ENCODE assay signal across 12 cellular contexts in the genomic region with DNA sequence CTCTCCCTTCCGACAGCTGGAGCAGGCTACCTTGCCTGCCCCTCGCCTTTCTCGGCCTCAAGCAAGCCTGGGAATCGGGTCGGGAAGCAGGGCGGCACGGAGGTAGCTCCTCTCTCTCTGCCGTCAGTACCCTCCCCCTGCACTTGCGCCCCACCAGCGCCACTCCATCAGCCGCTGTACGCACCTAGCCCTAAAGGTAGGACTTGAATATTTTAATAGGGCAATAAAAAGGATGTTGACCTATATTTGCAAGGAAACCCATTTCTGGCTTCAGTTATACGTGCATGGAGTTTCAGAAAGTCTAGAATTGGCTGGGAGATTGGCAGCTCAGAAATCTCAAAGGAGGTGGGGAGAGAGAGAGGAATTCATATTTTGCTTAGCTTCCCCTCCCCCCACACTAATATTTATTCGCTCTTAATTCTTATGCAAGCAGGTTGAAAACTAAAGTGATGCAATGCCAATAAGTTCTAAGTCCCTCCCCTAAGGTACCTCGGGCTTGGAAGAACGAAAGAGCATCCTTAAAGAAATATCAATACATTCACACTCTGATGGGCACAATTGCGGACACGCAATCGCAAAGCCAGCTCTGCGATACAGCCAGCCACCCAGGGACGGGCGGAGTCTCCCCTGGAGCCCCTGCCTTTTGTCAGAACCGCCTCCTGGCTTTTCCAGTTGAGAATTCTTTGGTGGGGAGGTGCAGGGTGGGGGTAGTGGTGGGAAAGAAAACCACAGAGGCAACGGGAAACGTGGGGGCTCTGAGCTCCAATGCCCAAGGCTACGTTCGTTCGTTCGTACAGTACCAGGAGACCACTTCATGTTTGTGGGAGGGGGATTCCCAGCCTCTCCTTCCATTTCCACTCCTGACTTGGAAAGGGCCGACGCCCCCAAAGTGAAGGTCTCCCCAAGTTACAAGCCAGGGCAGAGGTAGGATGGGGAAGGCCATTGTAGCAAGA. TPM values are rescaled to one million over a fixed set of nuclear protein-coding genes. Genes with fewer than 3 reads are reported as not detected.
DNase-seq lines count a peak whose midpoint lies in the region; ATAC-seq and TF ChIP-seq lines count a peak whose summit lies in the region.
"Had no signal": no experiment of that assay in that cellular context is flagged by ENCODE, and none has a peak within 500 bp of the region (broad histone marks: within the 10 kb centered on the region; RNA-seq: fewer than 3 reads in every experiment).

No MANE protein-coding gene starts in this region.

- intact Hi-C loops in prostate gland (cut with DNase I) = loop anchor here (10.0 kb wide), 1 partner anchor 654 kb away; no protein-coding TSS in a partner anchor

- CTCF ChIA-PET in WTC11 (lab: Charles Lee) = interaction anchor here (0.6 to 1.3 kb wide), 3 partner anchors 16 to 346 kb away, joined by 3 to 4 read pairs (median 3); partner anchors contain the start of gene RBM33

- TF ChIP-seq CTCF in WTC11 (IDR thresholded peaks at IDR 0.05) (no peak), kidney epithelial cell (IDR thresholded peaks at IDR 0.05; ENCODE audit: insufficient read depth, low read length, poor library complexity, severe bottlenecking) (no peak), prostate gland (IDR thresholded peaks at IDR 0.05) (no peak)

- peak overlapping the region; percentile 51 for H3K4me3 ChIP-seq in HUES6 (ENCODE audit: low read depth, low read length)
- peak overlapping the region; percentile 59 for H3K4me3 ChIP-seq in kidney epithelial cell (ENCODE audit: low read depth, low read length)
- H3K4me3 ChIP-seq in prostate gland = peak overlapping the region; percentile 17 to 24
- H3K4me3 ChIP-seq: SJSA1 had no signal

- no peaks in the 10 kb centered on the region for H3K36me3 Mint-ChIP-seq in WTC11

- no peak overlapping the region for H3K9ac ChIP-seq in HUES6 (ENCODE audit: low read length)

- no peak overlapping the region for H3K27ac ChIP-seq in HUES6 (ENCODE audit: low read depth, low read length)
- H3K27ac ChIP-seq in prostate gland = no peak overlapping the region
- H3K27ac ChIP-seq: C4-2B, sigmoid colon, SJSA1, WERI-Rb-1 had no signal

- H3K4me3 Mint-ChIP-seq in WTC11 = peak overlapping the region; percentile 67

- H3K4me1 ChIP-seq in HUES6 (ENCODE audit: control insufficient read depth, insufficient read depth, low read length) (peaks cover 58% of the 10 kb centered on the region), prostate gland (replicated peaks) (peaks cover 9% of the 10 kb centered on the region)
- H3K4me1 ChIP-seq: SJSA1 had no signal

- H3K27ac Mint-ChIP-seq in WTC11 = no peak overlapping the region

- H3K27me3 ChIP-seq in HUES6 (ENCODE audit: control insufficient read depth, insufficient read depth, low read length) (peaks cover 96% of the 10 kb centered on the region), kidney epithelial cell (ENCODE audit: control insufficient read depth, insufficient read depth, low read length) (peaks cover 28% of the 10 kb centered on the region), prostate gland (replicated peaks; ENCODE audit: insufficient read depth) (peaks cover 15% of the 10 kb centered on the region)

- peaks cover 96% of the 10 kb centered on the region for H3K27me3 Mint-ChIP-seq in WTC11 (ENCODE audit: low read depth)

- 2% methylated on average over 31 of the region's 31 CpGs for WGBS in prostate gland

- TF ChIP-seq POLR2A in prostate gland (IDR thresholded peaks at IDR 0.05) = no peak

- DNase-seq in WTC11 (ENCODE audit: low spot score) (no peak), kidney epithelial cell (ENCODE audit: low read depth) (no peak), prostate gland (ENCODE audit: low spot score) (no peak), HPDE6-E6E7 (ENCODE audit: extremely low spot score) (no peak)
- no peak for DNase-seq in stimulated activated CD4-positive, alpha-beta T cell treated with anti-CD3 and anti-CD28 coated beads, Interleukin-1b, Interleukin-23, amount 100 ng/mL, for 48 hours
- DNase-seq: NCI-H2029, sigmoid colon, WERI-Rb-1 had no signal

- ATAC-seq in WTC11 = no peak
- no peak for ATAC-seq in HG02763 (IDR thresholded peaks at IDR 0.05; ENCODE audit: unreplicated experiment)

- no peaks in the 10 kb centered on the region for H3K36me3 ChIP-seq in HUES6 (ENCODE audit: control insufficient read depth, insufficient read depth, low read length)
- H3K36me3 ChIP-seq in kidney epithelial cell (ENCODE audit: control insufficient read depth, insufficient read depth, low read length) = no peaks in the 10 kb centered on the region
- no peaks in the 10 kb centered on the region for H3K36me3 ChIP-seq in prostate gland
- H3K36me3 ChIP-seq: sigmoid colon, SJSA1, WERI-Rb-1 had no signal

- peaks cover 64% of the 10 kb centered on the region for H3K4me1 Mint-ChIP-seq in WTC11

- H3K9me3 Mint-ChIP-seq in WTC11 = no peaks in the 10 kb centered on the region

- H3K9me3 ChIP-seq in HUES6 (ENCODE audit: control insufficient read depth, insufficient read depth, low read depth, low read length) (no peaks in the 10 kb centered on the region), prostate gland (no peaks in the 10 kb centered on the region)
- H3K9me3 ChIP-seq: sigmoid colon, SJSA1 had no signal

- POLR2A ChIA-PET in WTC11 (lab: Charles Lee) = interaction anchor here (0.7 kb wide), 1 partner anchor 340 kb away, joined by 3 read pairs; no protein-coding TSS in a partner anchor

TF ChIP-seq in WTC11, 78 proteins besides CTCF, POLR2A, EP300 and RAD21 (continues in another document):
- TF ChIP-seq, protein P1, sequence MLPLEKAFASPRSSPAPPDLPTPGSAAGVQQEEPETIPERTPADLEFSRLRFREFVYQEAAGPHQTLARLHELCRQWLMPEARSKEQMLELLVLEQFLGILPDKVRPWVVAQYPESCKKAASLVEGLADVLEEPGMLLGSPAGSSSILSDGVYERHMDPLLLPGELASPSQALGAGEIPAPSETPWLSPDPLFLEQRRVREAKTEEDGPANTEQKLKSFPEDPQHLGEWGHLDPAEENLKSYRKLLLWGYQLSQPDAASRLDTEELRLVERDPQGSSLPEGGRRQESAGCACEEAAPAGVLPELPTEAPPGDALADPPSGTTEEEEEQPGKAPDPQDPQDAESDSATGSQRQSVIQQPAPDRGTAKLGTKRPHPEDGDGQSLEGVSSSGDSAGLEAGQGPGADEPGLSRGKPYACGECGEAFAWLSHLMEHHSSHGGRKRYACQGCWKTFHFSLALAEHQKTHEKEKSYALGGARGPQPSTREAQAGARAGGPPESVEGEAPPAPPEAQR (CRISPR knock-in tag; IDR thresholded peaks at IDR 0.05) = no peak
- TF ChIP-seq ZNF281 (CRISPR knock-in tag; IDR thresholded peaks at IDR 0.05) (no peak), ZNF317 (CRISPR knock-in tag; IDR thresholded peaks at IDR 0.05; ENCODE audit: borderline replicate concordance, low read depth) (no peak), TEAD4 (CRISPR knock-in tag; IDR thresholded peaks at IDR 0.05) (no peak)
- TF ChIP-seq, protein P2, sequence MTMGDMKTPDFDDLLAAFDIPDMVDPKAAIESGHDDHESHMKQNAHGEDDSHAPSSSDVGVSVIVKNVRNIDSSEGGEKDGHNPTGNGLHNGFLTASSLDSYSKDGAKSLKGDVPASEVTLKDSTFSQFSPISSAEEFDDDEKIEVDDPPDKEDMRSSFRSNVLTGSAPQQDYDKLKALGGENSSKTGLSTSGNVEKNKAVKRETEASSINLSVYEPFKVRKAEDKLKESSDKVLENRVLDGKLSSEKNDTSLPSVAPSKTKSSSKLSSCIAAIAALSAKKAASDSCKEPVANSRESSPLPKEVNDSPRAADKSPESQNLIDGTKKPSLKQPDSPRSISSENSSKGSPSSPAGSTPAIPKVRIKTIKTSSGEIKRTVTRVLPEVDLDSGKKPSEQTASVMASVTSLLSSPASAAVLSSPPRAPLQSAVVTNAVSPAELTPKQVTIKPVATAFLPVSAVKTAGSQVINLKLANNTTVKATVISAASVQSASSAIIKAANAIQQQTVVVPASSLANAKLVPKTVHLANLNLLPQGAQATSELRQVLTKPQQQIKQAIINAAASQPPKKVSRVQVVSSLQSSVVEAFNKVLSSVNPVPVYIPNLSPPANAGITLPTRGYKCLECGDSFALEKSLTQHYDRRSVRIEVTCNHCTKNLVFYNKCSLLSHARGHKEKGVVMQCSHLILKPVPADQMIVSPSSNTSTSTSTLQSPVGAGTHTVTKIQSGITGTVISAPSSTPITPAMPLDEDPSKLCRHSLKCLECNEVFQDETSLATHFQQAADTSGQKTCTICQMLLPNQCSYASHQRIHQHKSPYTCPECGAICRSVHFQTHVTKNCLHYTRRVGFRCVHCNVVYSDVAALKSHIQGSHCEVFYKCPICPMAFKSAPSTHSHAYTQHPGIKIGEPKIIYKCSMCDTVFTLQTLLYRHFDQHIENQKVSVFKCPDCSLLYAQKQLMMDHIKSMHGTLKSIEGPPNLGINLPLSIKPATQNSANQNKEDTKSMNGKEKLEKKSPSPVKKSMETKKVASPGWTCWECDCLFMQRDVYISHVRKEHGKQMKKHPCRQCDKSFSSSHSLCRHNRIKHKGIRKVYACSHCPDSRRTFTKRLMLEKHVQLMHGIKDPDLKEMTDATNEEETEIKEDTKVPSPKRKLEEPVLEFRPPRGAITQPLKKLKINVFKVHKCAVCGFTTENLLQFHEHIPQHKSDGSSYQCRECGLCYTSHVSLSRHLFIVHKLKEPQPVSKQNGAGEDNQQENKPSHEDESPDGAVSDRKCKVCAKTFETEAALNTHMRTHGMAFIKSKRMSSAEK (CRISPR knock-in tag; IDR thresholded peaks at IDR 0.05; ENCODE audit: borderline replicate concordance) = no peak

RNA-seq across cellular contexts. Expression of gene SHH, which starts 1.4 kb away (rescaled TPM):
- 0.05 to 0.37 TPM (median 0.26 TPM) in 3 replicates for total RNA-seq in WTC11 (2021)
- 2.8 and 4.5 TPM in 2 replicates for total RNA-seq in kidney epithelial cell
- 1 to 10 TPM in 1 of 2 donors, under 1 TPM in 1; 0.32 to 1.2 TPM for total RNA-seq in prostate gland
- total RNA-seq: sigmoid colon, SJSA1 had no signal
